ENCODE assay signal across 11 cellular contexts in the genomic region with DNA sequence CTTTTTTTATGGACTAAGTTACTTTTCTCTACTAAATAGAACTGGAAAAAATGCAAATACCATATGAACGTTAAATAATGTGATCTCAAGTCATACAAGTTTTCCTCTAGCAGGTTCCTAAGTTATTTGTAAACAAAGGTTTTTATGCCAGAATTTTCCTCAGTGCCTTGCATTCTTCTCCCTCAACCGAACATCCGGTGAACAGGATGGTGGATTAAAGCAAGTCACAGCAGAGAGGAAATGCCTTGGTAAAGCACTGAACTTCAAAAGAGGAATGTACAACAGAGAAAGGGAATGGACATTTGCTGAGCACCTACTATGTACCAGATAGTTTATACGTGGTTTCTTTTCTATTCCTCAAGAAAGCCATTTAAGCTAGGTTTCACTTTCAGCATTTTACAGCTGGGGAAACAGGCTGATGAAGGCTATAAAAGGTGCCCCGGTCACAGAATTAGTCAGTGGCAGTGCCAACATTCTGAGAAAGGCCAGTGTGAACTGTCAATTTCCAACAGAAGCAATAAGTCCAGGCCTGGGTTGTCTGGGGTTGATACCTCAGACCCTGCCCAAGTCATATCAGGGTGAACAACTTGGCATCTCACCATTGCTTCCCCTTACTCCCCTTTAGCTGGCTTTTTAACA. TPM values are rescaled to one million over a fixed set of nuclear protein-coding genes. Genes with fewer than 3 reads are reported as not detected.
DNase-seq lines count a peak whose midpoint lies in the region; ATAC-seq, FAIRE-seq and TF ChIP-seq lines count a peak whose summit lies in the region.
"Not testable (repeated sequence)": the region's sequence is repeated elsewhere in the genome, so short reads cannot be mapped to it uniquely, and the experiment has no call there.
"Had no signal": no experiment of that assay in that cellular context is flagged by ENCODE, and none has a peak within 500 bp of the region (broad histone marks: within the 10 kb centered on the region; RNA-seq: fewer than 3 reads in every experiment).

No MANE protein-coding gene starts in this region.

- DNase-seq in H54 (ENCODE audit: insufficient read length, low spot score) = not testable (repeated sequence)
- DNase-seq in dermis blood vessel endothelial cell (peak; percentile 72), kidney tubule cell (ENCODE audit: low spot score) (peak; percentile 60), small intestine (peak; percentile 43)

- H3K27ac ChIP-seq in VCaP = peak overlapping the region; percentile 21; the same call in 1 of the 2 replicates
- not testable (repeated sequence) for H3K27ac ChIP-seq in small intestine (ENCODE audit: low read depth in 1 of 2, low read length in 1 of 2)

- TF ChIP-seq CTCF in VCaP (conservative IDR thresholded peaks at IDR 0.05) = not testable (repeated sequence)

- H3K9me3 ChIP-seq in small intestine (ENCODE audit: control insufficient read depth, low read depth) = not testable (repeated sequence)

- whole genome bisulfite sequencing in small intestine, 3 donors = 14 to 44% (median 41%) methylated on average over 5 of the region's 5 CpGs

- TF ChIP-seq POLR2A in H54 (IDR thresholded peaks at IDR 0.05; ENCODE audit: low read depth, low read length) = not testable (repeated sequence)

- not testable (repeated sequence) for H3K27me3 ChIP-seq in small intestine (ENCODE audit: control insufficient read depth in 2 of 2, insufficient read depth in 2 of 2, low read length in 2 of 2)

- not testable (repeated sequence) for H3K36me3 ChIP-seq in small intestine (ENCODE audit: control insufficient read depth in 2 of 2, insufficient read depth in 2 of 2, low read length in 2 of 2)

- H3K4me1 ChIP-seq in small intestine (ENCODE audit: control insufficient read depth in 2 of 2, insufficient read depth in 1 of 2, low read depth in 1 of 2, low read length in 1 of 2) = not testable (repeated sequence)

- ATAC-seq in GM18498 (IDR thresholded peaks at IDR 0.05; ENCODE audit: unreplicated experiment) (peak; percentile 82), GM19455 (IDR thresholded peaks at IDR 0.05; ENCODE audit: unreplicated experiment) (peak; percentile 63), HG03175 (IDR thresholded peaks at IDR 0.05; ENCODE audit: unreplicated experiment) (peak; percentile 51)

- not testable (repeated sequence) for H3K4me3 ChIP-seq in small intestine (ENCODE audit: low read depth in 1 of 2, low read length in 2 of 2)

- FAIRE-seq in H54 (lab: Jason Lieb, UNC) = peak; percentile 79
- FAIRE-seq in small intestine (lab: Jason Lieb, UNC) = peak; percentile 65

RNA-seq across cellular contexts. Expression of a gene that starts 22.0 kb away (rescaled TPM):
- 13.2 and 17.9 TPM in 2 replicates for total RNA-seq in dermis blood vessel endothelial cell
- polyA plus RNA-seq in small intestine = 10 to 100 TPM; 20.6 to 44.3 (median 40.0) TPM

RNA-seq across cellular contexts. Expression of a gene that starts 52.6 kb away (rescaled TPM):
- total RNA-seq in dermis blood vessel endothelial cell = 0.05 and 0.34 TPM in 2 replicates
- polyA plus RNA-seq in small intestine = under 1 TPM in 1 of 3 donors, not detected in 2; 0.19 TPM
- total RNA-seq: activated T-helper 2 cell treated with anti-CD3 and anti-CD28 coated beads, Interferon-gamma antibody, Interleukin-2, Interleukin-4, amounts not matched to agents 10 μg/mL and 5 μg/mL and 100 μg/mL, durations not matched to agents 14 hours and 24 hours and 36 hours; G401; myocyte had no signal
